ENCODE assay signal across 22 cellular contexts in the genomic region with DNA sequence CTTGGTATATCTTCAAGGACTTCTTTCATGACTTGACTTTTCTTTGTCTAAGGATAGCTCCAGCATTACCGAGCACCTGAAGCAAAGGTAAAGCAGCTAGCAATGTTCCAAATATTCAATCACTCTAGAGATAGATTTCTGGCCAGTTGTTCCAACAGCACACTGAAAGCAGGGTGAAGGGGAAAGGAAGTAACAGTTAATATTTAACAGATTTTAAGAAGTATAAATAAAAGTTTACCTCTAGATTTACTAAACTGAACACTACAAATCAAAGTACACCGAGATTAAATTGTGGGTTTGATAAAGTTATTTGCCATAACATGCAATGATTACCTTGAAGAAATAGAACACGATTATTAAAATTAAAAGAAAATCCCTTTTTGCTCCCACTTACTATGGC.
"Had no signal": no experiment of that assay in that cellular context is flagged by ENCODE, and none has a peak within 500 bp of the region (broad histone marks: within the 10 kb centered on the region; RNA-seq: fewer than 3 reads in every experiment).

No MANE protein-coding gene starts in this region.

- H3K9me3 ChIP-seq: neutrophil, transverse colon had no signal

- H3K9me3 Mint-ChIP-seq: activated T-cell treated with anti-CD3 and anti-CD28 coated beads, Interleukin-2, amount 50 U/mL, for 4 hours; brain; central memory CD8-positive, alpha-beta T cell; naive thymus-derived CD4-positive, alpha-beta T cell; stimulated activated naive B cell treated with anti-CD40 and anti-IgM and Interleukin-4, amounts not matched to agents 10 μg/mL and 1 μg/mL and 100 μg/mL, for 72 hours had no signal

- DNase-seq: activated CD4-positive, alpha-beta T cell treated with anti-CD3 and anti-CD28 coated beads for 1 hour; activated CD4-positive, alpha-beta T cell treated with anti-CD3 and anti-CD28 coated beads, Interleukin-2, amount 50 U/mL, for 4 hours; activated effector memory CD4-positive, alpha-beta T cell treated with anti-CD3 and anti-CD28 coated beads, Interleukin-2, amount 50 U/mL, for 16 hours; activated T-cell treated with anti-CD3 and anti-CD28 coated beads, Interleukin-2, amount 50 U/mL, for 4 hours; amniotic stem cell; foreskin fibroblast; left cardiac atrium; mammary epithelial cell; naive thymus-derived CD4-positive, alpha-beta T cell; stimulated activated CD4-positive, alpha-beta T cell treated with anti-CD3 and anti-CD28 coated beads, Interleukin-15, amount 100 ng/mL, for 24 hours; stimulated activated CD4-positive, alpha-beta T cell treated with anti-CD3 and anti-CD28 coated beads, Interleukin-4, amount 100 ng/mL, for 1 hour; stimulated activated naive B cell treated with anti-CD40 and anti-IgM and Interleukin-4, amounts not matched to agents 10 μg/mL and 1 μg/mL and 100 μg/mL, for 72 hours; substantia nigra; T-helper 1 cell; T1000; transverse colon had no signal

- FAIRE-seq: endothelial cell of umbilical vein had no signal

- H3K4me3 ChIP-seq: coronary artery, transverse colon had no signal

- H3K27ac ChIP-seq: coronary artery, neutrophil, transverse colon had no signal

- H3K27ac Mint-ChIP-seq: stimulated activated naive B cell treated with anti-CD40 and anti-IgM and Interleukin-4, amounts not matched to agents 10 μg/mL and 1 μg/mL and 100 μg/mL, for 72 hours had no signal

- H3K27me3 ChIP-seq: neutrophil, transverse colon had no signal

- H3K27me3 Mint-ChIP-seq: activated naive CD8-positive, alpha-beta T cell; brain; central memory CD8-positive, alpha-beta T cell; naive thymus-derived CD4-positive, alpha-beta T cell; stimulated activated naive B cell treated with anti-CD40 and anti-IgM and Interleukin-4, amounts not matched to agents 10 μg/mL and 1 μg/mL and 100 μg/mL, for 72 hours had no signal

- H3K4me3 Mint-ChIP-seq: activated naive CD8-positive, alpha-beta T cell; activated T-cell treated with anti-CD3 and anti-CD28 coated beads, Interleukin-2, amount 50 U/mL, for 4 hours; brain; central memory CD8-positive, alpha-beta T cell; naive thymus-derived CD4-positive, alpha-beta T cell; stimulated activated naive B cell treated with anti-CD40 and anti-IgM and Interleukin-4, amounts not matched to agents 10 μg/mL and 1 μg/mL and 100 μg/mL, for 72 hours had no signal

- ATAC-seq: activated T-cell treated with anti-CD3 and anti-CD28 coated beads, Interleukin-2, amount 50 U/mL, for 4 hours; left cardiac atrium; naive thymus-derived CD4-positive, alpha-beta T cell; stimulated activated naive B cell treated with anti-CD40 and anti-IgM and Interleukin-4, amounts not matched to agents 10 μg/mL and 1 μg/mL and 100 μg/mL, for 72 hours had no signal
